In genomic region chr6:33711140-33712129, GRCh38 we compare ENCODE assay signal across 1 cellular context.
TF ChIP-seq lines count a peak whose summit lies in the region.

Gene UQCC2, minus strand, starts transcription at chr6:33711700. Its CDS starts 14 bp downstream, at chr6:33711686.

TF ChIP-seq in HEK293, 187 proteins besides CTCF, POLR2A, EP300 and RAD21 (continued from another document and continues in another):
- no peak for TF ChIP-seq ZNF280D (tag by site-specific recombination; IDR thresholded peaks at IDR 0.05)
- no peak for TF ChIP-seq ZNF169 (tag by site-specific recombination; IDR thresholded peaks at IDR 0.05)
- no peak for TF ChIP-seq ZNF677 (tag by site-specific recombination; IDR thresholded peaks at IDR 0.05)
- TF ChIP-seq FEZF1 (tag by site-specific recombination; IDR thresholded peaks at IDR 0.05) = no peak
- no peak for TF ChIP-seq ZSCAN5A (tag by site-specific recombination; IDR thresholded peaks at IDR 0.05)
- TF ChIP-seq ZNF2 (tag by site-specific recombination; IDR thresholded peaks at IDR 0.05) = 0 out of 2 replicates have a peak, but pooled peaks have one; percentile 54
- TF ChIP-seq ZNF398 (tag by site-specific recombination; IDR thresholded peaks at IDR 0.05) = no peak
- no peak for TF ChIP-seq ZNF248 (tag by site-specific recombination; IDR thresholded peaks at IDR 0.05)
- TF ChIP-seq TRIM28 (IDR thresholded peaks at IDR 0.05; ENCODE audit: borderline replicate concordance, low read length) = peak; percentile 54; the same call in 1 of the 2 replicates
- no peak for TF ChIP-seq ZNF623 (tag by site-specific recombination; IDR thresholded peaks at IDR 0.05)
- peak; percentile 74 for TF ChIP-seq ZNF335 (tag by site-specific recombination; conservative IDR thresholded peaks at IDR 0.05)
- TF ChIP-seq PRDM4 (tag by site-specific recombination; IDR thresholded peaks at IDR 0.05) = no peak
- TF ChIP-seq ZNF626 (tag by site-specific recombination; IDR thresholded peaks at IDR 0.05) = no peak
- TF ChIP-seq ZNF416 (tag by site-specific recombination; IDR thresholded peaks at IDR 0.05) = no peak
- no peak for TF ChIP-seq SCRT2 (tag by site-specific recombination; IDR thresholded peaks at IDR 0.05)
- TF ChIP-seq ZNF48 (tag by site-specific recombination; IDR thresholded peaks at IDR 0.05) = no peak
- TF ChIP-seq ZEB2 (tag by site-specific recombination; IDR thresholded peaks at IDR 0.05) = peak; percentile 98
- no peak; the same call in 1 of the 2 replicates for TF ChIP-seq ZSCAN30 (tag by site-specific recombination; IDR thresholded peaks at IDR 0.05)
- no peak for TF ChIP-seq ZNF777 (tag by site-specific recombination; IDR thresholded peaks at IDR 0.05; ENCODE audit: borderline replicate concordance)
- peak; percentile 88 for TF ChIP-seq PATZ1 (tag by site-specific recombination; IDR thresholded peaks at IDR 0.05)
- no peak for TF ChIP-seq ZNF362 (tag by site-specific recombination; IDR thresholded peaks at IDR 0.05)
- TF ChIP-seq KLF1 (tag by site-specific recombination; IDR thresholded peaks at IDR 0.05) = 0 out of 2 replicates have a peak, but pooled peaks have one; percentile 61
- TF ChIP-seq ZNF354C (tag by site-specific recombination; IDR thresholded peaks at IDR 0.05; ENCODE audit: borderline replicate concordance, low read depth) = no peak
- peak; percentile 65 for TF ChIP-seq GLIS2 (tag by site-specific recombination; IDR thresholded peaks at IDR 0.05)
- TF ChIP-seq ZNF324 (tag by site-specific recombination; IDR thresholded peaks at IDR 0.05) = peak; percentile 75; the same call in 1 of the 2 replicates
- 0 out of 2 replicates have a peak, but pooled peaks have one; percentile 73 for TF ChIP-seq KLF7 (tag by site-specific recombination; IDR thresholded peaks at IDR 0.05; ENCODE audit: borderline replicate concordance)
- TF ChIP-seq TCF7L2 (IDR thresholded peaks at IDR 0.05; ENCODE audit: borderline replicate concordance, low read depth, low read length) = no peak
- TF ChIP-seq ZNF114 (tag by site-specific recombination; IDR thresholded peaks at IDR 0.05) = no peak
- TF ChIP-seq KLF9 (tag by site-specific recombination; IDR thresholded peaks at IDR 0.05; ENCODE audit: low read depth) = peak; percentile 63
- TF ChIP-seq ZNF211 (tag by site-specific recombination; IDR thresholded peaks at IDR 0.05; ENCODE audit: low read depth) = no peak
- TF ChIP-seq ZBTB20 (tag by site-specific recombination; IDR thresholded peaks at IDR 0.05) = peak; percentile 51
- peak; percentile 95 for TF ChIP-seq ZNF18 (tag by site-specific recombination; IDR thresholded peaks at IDR 0.05)
- TF ChIP-seq ZNF513 (tag by site-specific recombination; IDR thresholded peaks at IDR 0.05) = no peak
- TF ChIP-seq ZNF214 (tag by site-specific recombination; IDR thresholded peaks at IDR 0.05; ENCODE audit: borderline replicate concordance) = no peak
- no peak for TF ChIP-seq ZNF19 (tag by site-specific recombination; IDR thresholded peaks at IDR 0.05; ENCODE audit: low read depth)
- no peak for TF ChIP-seq ZNF302 (tag by site-specific recombination; IDR thresholded peaks at IDR 0.05; ENCODE audit: low read depth)
- peak; percentile 91 for TF ChIP-seq PRDM10 (tag by site-specific recombination; IDR thresholded peaks at IDR 0.05)
- no peak for TF ChIP-seq SCRT1 (tag by site-specific recombination; IDR thresholded peaks at IDR 0.05; ENCODE audit: borderline replicate concordance)
